ENCODE assay signal across 1 cellular context in the genomic region with DNA sequence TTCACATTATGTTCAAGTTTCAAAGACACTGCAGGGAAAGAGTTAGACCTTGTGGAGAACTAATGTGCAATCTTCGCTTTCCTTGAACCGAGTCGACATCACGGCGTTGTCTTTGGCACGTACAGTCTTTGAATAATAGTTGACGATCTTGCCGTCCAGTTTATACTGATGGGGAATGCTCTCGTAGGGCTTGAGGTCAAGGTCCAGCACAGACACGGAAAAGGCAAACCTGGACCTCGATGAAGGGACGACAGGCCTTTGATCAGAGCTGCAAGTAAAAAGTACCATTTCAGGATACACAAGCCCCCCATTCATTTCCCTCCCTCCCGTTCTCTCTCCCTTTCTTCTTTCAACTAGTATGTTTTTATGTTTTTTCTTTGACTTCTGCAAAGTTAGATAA.
TF ChIP-seq lines count a peak whose summit lies in the region.

No MANE protein-coding gene starts in this region.

TF ChIP-seq in HepG2, 621 proteins besides CTCF, POLR2A, EP300 and RAD21 (continues in another document):
- TF ChIP-seq ZFX (CRISPR knock-in tag; IDR thresholded peaks at IDR 0.05; ENCODE audit: low read depth) (peak; percentile 39; the same call in 1 of the 2 replicates), ERF (CRISPR knock-in tag; IDR thresholded peaks at IDR 0.05) (no peak), MLLT10 (CRISPR knock-in tag; IDR thresholded peaks at IDR 0.05) (no peak), NBN (conservative IDR thresholded peaks at IDR 0.05) (no peak), FOXA3 (CRISPR knock-in tag; IDR thresholded peaks at IDR 0.05) (peak; percentile 41), CREM (IDR thresholded peaks at IDR 0.05) (peak; percentile 27; the same call in 1 of the 2 replicates), CREM (CRISPR knock-in tag; IDR thresholded peaks at IDR 0.05) (no peak), SUZ12 (IDR thresholded peaks at IDR 0.05; ENCODE audit: low read depth, low read length) (no peak), ZNF720 (CRISPR knock-in tag; IDR thresholded peaks at IDR 0.05) (no peak), ZNF839 (CRISPR knock-in tag; IDR thresholded peaks at IDR 0.05; ENCODE audit: borderline replicate concordance) (no peak), EED (CRISPR knock-in tag; IDR thresholded peaks at IDR 0.05) (no peak), HOXA3 (CRISPR knock-in tag; IDR thresholded peaks at IDR 0.05) (peak; percentile 18; the same call in 1 of the 2 replicates), CBX2 (IDR thresholded peaks at IDR 0.05; ENCODE audit: low read depth, low read length) (no peak), CBX2 (CRISPR knock-in tag; IDR thresholded peaks at IDR 0.05; ENCODE audit: low read depth) (no peak), SMARCE1 (IDR thresholded peaks at IDR 0.05; ENCODE audit: borderline replicate concordance) (no peak), SMC3 (IDR thresholded peaks at IDR 0.05; ENCODE audit: low read length) (no peak), ZNF891 (CRISPR knock-in tag; IDR thresholded peaks at IDR 0.05) (no peak), NONO (IDR thresholded peaks at IDR 0.05) (no peak), NONO (CRISPR knock-in tag; conservative IDR thresholded peaks at IDR 0.05) (no peak), GPN1 (CRISPR knock-in tag; IDR thresholded peaks at IDR 0.05; ENCODE audit: borderline replicate concordance) (no peak), ASH2L (IDR thresholded peaks at IDR 0.05; ENCODE audit: insufficient read length, low read depth, low read length) (no peak), TAF15 (IDR thresholded peaks at IDR 0.05; ENCODE audit: low read depth, low read length, poor library complexity, severe bottlenecking) (no peak), ZNF24 (IDR thresholded peaks at IDR 0.05) (no peak), ZC3H4 (CRISPR knock-in tag; IDR thresholded peaks at IDR 0.05; ENCODE audit: borderline replicate concordance) (no peak), ZNF746 (CRISPR knock-in tag; IDR thresholded peaks at IDR 0.05) (no peak), ZNF460 (CRISPR knock-in tag; IDR thresholded peaks at IDR 0.05; ENCODE audit: borderline replicate concordance) (no peak), HNF4A (CRISPR knock-in tag; IDR thresholded peaks at IDR 0.05) (peak; percentile 63), TCF7 (IDR thresholded peaks at IDR 0.05; ENCODE audit: low read depth) (peak; percentile 74), ZNF251 (CRISPR knock-in tag; IDR thresholded peaks at IDR 0.05) (no peak), FOXJ3 (CRISPR knock-in tag; IDR thresholded peaks at IDR 0.05; ENCODE audit: borderline replicate concordance) (no peak), EHMT2 (IDR thresholded peaks at IDR 0.05; ENCODE audit: borderline replicate concordance, low read depth, low read length) (no peak), SMYD3 (CRISPR knock-in tag; IDR thresholded peaks at IDR 0.05) (0 out of 2 replicates have a peak, but pooled peaks have one; percentile 30)
- TF ChIP-seq, protein P1, sequence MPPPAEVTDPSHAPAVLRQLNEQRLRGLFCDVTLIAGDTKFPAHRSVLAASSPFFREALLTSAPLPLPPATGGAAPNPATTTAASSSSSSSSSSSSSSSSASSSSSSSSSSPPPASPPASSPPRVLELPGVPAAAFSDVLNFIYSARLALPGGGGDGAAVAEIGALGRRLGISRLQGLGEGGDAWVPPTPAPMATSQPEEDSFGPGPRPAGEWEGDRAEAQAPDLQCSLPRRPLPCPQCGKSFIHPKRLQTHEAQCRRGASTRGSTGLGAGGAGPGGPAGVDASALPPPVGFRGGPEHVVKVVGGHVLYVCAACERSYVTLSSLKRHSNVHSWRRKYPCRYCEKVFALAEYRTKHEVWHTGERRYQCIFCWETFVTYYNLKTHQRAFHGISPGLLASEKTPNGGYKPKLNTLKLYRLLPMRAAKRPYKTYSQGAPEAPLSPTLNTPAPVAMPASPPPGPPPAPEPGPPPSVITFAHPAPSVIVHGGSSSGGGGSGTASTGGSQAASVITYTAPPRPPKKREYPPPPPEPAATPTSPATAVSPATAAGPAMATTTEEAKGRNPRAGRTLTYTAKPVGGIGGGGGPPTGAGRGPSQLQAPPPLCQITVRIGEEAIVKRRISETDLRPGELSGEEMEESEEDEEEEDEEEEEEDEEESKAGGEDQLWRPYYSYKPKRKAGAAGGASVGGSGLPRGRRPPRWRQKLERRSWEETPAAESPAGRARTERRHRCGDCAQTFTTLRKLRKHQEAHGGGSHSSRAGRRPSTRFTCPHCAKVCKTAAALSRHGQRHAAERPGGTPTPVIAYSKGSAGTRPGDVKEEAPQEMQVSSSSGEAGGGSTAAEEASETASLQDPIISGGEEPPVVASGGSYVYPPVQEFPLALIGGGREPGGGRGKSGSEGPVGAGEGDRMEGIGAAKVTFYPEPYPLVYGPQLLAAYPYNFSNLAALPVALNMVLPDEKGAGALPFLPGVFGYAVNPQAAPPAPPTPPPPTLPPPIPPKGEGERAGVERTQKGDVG (CRISPR knock-in tag; IDR thresholded peaks at IDR 0.05; ENCODE audit: borderline replicate concordance): peak; percentile 3; the same call in 1 of the 2 replicates
- TF ChIP-seq, protein P2, sequence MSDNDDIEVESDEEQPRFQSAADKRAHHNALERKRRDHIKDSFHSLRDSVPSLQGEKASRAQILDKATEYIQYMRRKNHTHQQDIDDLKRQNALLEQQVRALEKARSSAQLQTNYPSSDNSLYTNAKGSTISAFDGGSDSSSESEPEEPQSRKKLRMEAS (IDR thresholded peaks at IDR 0.05): peak; percentile 32; the same call in 1 of the 2 replicates
- TF ChIP-seq, protein P3, sequence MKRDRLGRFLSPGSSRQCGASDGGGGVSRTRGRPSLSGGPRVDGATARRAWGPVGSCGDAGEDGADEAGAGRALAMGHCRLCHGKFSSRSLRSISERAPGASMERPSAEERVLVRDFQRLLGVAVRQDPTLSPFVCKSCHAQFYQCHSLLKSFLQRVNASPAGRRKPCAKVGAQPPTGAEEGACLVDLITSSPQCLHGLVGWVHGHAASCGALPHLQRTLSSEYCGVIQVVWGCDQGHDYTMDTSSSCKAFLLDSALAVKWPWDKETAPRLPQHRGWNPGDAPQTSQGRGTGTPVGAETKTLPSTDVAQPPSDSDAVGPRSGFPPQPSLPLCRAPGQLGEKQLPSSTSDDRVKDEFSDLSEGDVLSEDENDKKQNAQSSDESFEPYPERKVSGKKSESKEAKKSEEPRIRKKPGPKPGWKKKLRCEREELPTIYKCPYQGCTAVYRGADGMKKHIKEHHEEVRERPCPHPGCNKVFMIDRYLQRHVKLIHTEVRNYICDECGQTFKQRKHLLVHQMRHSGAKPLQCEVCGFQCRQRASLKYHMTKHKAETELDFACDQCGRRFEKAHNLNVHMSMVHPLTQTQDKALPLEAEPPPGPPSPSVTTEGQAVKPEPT (CRISPR knock-in tag; IDR thresholded peaks at IDR 0.05; ENCODE audit: low read depth): no peak
- TF ChIP-seq, protein P4, sequence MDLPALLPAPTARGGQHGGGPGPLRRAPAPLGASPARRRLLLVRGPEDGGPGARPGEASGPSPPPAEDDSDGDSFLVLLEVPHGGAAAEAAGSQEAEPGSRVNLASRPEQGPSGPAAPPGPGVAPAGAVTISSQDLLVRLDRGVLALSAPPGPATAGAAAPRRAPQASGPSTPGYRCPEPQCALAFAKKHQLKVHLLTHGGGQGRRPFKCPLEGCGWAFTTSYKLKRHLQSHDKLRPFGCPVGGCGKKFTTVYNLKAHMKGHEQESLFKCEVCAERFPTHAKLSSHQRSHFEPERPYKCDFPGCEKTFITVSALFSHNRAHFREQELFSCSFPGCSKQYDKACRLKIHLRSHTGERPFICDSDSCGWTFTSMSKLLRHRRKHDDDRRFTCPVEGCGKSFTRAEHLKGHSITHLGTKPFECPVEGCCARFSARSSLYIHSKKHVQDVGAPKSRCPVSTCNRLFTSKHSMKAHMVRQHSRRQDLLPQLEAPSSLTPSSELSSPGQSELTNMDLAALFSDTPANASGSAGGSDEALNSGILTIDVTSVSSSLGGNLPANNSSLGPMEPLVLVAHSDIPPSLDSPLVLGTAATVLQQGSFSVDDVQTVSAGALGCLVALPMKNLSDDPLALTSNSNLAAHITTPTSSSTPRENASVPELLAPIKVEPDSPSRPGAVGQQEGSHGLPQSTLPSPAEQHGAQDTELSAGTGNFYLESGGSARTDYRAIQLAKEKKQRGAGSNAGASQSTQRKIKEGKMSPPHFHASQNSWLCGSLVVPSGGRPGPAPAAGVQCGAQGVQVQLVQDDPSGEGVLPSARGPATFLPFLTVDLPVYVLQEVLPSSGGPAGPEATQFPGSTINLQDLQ (CRISPR knock-in tag; IDR thresholded peaks at IDR 0.05): no peak
- TF ChIP-seq, protein P5, sequence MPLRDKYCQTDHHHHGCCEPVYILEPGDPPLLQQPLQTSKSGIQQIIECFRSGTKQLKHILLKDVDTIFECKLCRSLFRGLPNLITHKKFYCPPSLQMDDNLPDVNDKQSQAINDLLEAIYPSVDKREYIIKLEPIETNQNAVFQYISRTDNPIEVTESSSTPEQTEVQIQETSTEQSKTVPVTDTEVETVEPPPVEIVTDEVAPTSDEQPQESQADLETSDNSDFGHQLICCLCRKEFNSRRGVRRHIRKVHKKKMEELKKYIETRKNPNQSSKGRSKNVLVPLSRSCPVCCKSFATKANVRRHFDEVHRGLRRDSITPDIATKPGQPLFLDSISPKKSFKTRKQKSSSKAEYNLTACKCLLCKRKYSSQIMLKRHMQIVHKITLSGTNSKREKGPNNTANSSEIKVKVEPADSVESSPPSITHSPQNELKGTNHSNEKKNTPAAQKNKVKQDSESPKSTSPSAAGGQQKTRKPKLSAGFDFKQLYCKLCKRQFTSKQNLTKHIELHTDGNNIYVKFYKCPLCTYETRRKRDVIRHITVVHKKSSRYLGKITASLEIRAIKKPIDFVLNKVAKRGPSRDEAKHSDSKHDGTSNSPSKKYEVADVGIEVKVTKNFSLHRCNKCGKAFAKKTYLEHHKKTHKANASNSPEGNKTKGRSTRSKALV (CRISPR knock-in tag; IDR thresholded peaks at IDR 0.05): no peak
- TF ChIP-seq, protein P6, sequence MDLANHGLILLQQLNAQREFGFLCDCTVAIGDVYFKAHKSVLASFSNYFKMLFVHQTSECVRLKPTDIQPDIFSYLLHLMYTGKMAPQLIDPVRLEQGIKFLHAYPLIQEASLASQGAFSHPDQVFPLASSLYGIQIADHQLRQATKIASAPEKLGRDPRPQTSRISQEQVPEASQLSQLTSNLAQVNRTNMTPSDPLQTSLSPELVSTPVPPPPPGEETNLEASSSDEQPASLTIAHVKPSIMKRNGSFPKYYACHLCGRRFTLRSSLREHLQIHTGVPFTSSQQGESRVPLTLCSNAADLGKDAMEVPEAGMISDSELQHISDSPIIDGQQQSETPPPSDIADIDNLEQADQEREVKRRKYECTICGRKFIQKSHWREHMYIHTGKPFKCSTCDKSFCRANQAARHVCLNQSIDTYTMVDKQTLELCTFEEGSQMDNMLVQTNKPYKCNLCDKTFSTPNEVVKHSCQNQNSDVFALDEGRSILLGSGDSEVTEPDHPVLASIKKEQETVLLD (CRISPR knock-in tag; IDR thresholded peaks at IDR 0.05; ENCODE audit: low read depth): no peak
- TF ChIP-seq, protein P7, sequence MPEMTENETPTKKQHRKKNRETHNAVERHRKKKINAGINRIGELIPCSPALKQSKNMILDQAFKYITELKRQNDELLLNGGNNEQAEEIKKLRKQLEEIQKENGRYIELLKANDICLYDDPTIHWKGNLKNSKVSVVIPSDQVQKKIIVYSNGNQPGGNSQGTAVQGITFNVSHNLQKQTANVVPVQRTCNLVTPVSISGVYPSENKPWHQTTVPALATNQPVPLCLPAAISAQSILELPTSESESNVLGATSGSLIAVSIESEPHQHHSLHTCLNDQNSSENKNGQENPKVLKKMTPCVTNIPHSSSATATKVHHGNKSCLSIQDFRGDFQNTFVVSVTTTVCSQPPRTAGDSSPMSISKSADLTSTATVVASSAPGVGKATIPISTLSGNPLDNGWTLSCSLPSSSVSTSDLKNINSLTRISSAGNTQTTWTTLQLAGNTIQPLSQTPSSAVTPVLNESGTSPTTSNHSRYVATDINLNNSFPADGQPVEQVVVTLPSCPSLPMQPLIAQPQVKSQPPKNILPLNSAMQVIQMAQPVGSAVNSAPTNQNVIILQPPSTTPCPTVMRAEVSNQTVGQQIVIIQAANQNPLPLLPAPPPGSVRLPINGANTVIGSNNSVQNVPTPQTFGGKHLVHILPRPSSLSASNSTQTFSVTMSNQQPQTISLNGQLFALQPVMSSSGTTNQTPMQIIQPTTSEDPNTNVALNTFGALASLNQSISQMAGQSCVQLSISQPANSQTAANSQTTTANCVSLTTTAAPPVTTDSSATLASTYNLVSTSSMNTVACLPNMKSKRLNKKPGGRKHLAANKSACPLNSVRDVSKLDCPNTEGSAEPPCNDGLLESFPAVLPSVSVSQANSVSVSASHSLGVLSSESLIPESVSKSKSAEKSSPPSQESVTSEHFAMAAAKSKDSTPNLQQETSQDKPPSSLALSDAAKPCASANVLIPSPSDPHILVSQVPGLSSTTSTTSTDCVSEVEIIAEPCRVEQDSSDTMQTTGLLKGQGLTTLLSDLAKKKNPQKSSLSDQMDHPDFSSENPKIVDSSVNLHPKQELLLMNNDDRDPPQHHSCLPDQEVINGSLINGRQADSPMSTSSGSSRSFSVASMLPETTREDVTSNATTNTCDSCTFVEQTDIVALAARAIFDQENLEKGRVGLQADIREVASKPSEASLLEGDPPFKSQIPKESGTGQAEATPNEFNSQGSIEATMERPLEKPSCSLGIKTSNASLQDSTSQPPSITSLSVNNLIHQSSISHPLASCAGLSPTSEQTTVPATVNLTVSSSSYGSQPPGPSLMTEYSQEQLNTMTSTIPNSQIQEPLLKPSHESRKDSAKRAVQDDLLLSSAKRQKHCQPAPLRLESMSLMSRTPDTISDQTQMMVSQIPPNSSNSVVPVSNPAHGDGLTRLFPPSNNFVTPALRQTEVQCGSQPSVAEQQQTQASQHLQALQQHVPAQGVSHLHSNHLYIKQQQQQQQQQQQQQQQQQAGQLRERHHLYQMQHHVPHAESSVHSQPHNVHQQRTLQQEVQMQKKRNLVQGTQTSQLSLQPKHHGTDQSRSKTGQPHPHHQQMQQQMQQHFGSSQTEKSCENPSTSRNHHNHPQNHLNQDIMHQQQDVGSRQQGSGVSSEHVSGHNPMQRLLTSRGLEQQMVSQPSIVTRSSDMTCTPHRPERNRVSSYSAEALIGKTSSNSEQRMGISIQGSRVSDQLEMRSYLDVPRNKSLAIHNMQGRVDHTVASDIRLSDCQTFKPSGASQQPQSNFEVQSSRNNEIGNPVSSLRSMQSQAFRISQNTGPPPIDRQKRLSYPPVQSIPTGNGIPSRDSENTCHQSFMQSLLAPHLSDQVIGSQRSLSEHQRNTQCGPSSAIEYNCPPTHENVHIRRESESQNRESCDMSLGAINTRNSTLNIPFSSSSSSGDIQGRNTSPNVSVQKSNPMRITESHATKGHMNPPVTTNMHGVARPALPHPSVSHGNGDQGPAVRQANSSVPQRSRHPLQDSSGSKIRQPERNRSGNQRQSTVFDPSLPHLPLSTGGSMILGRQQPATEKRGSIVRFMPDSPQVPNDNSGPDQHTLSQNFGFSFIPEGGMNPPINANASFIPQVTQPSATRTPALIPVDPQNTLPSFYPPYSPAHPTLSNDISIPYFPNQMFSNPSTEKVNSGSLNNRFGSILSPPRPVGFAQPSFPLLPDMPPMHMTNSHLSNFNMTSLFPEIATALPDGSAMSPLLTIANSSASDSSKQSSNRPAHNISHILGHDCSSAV (CRISPR knock-in tag; IDR thresholded peaks at IDR 0.05; ENCODE audit: borderline replicate concordance): no peak
- TF ChIP-seq, protein P8, sequence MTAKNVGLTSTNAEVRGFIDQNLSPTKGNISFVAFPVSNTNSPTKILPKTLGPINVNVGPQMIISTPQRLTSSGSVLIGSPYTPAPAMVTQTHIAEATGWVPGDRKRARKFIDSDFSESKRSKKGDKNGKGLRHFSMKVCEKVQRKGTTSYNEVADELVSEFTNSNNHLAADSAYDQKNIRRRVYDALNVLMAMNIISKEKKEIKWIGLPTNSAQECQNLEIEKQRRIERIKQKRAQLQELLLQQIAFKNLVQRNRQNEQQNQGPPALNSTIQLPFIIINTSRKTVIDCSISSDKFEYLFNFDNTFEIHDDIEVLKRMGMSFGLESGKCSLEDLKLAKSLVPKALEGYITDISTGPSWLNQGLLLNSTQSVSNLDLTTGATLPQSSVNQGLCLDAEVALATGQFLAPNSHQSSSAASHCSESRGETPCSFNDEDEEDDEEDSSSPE (CRISPR knock-in tag; IDR thresholded peaks at IDR 0.05): no peak
